In the genomic region with DNA sequence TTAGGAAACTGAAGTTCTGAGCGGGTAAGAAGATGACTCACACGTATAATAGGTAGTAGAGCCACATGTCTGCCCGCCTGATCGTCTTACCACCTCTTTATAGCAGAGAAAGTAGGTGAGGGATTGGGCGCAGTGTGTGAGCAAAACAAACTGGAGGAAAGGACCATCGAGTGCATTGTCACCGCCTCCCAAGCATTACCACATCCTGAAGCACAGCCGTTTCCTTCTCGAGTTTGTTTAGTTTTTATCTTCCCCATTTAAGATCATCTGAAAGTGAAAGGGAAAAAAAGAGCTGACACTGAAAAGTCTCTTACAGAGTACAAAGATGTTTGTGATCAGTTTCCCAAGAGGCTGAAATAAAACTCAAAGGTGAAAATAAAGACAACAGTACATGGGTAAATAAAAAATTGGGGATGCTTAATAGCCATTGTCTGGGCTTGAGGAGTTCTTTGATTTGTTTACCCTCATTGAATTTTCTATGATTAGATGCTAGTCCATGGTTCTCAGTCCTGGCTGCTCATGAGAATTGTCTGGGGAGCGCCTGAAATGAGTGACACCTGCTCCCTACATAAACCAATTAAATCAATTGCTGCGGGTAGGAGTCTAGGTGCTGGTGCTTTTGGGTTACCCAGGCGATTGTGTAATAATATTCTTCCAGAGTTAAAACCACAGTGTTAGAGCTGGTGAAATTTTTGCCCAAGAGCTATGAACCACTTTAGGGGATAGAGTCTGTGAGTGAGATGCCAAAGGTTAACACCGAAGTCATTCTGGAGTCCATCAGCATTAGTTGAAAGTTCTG, we compare ENCODE assay signal across 9 cellular contexts. TPM values are rescaled to one million over a fixed set of nuclear protein-coding genes. Genes with fewer than 3 reads are reported as not detected.
A peak's percentile ranks its signal among the peaks of the same experiment; 100 is the strongest.
DNase-seq lines count a peak whose midpoint lies in the region; ATAC-seq and TF ChIP-seq lines count a peak whose summit lies in the region.
"Had no signal": no experiment of that assay in that cellular context is flagged by ENCODE, and none has a peak within 500 bp of the region (broad histone marks: within the 10 kb centered on the region; RNA-seq: fewer than 3 reads in every experiment).

No MANE protein-coding gene starts in this region.

- no peaks in the 10 kb centered on the region for H3K36me3 ChIP-seq in BLaER1
- no peaks in the 10 kb centered on the region for H3K36me3 ChIP-seq in tibial nerve

- TF ChIP-seq EP300 in tibial nerve (IDR thresholded peaks at IDR 0.05) = no peak

- peak overlapping the region; percentile 45 for H3K4me3 ChIP-seq in BLaER1
- peak overlapping the region; percentile 32 for H3K4me3 ChIP-seq in mononuclear cell (ENCODE audit: low read length)
- no peak overlapping the region for H3K4me3 ChIP-seq in tibial nerve

- no peaks in the 10 kb centered on the region for H4K20me1 ChIP-seq in BLaER1

- H3K4me1 ChIP-seq in BLaER1 = peaks cover 27% of the 10 kb centered on the region
- H3K4me1 ChIP-seq in mononuclear cell (ENCODE audit: insufficient read depth, low read length) = peaks cover 60% of the 10 kb centered on the region
- peaks cover 0 to 11% (median 0%) of the 10 kb centered on the region in 4 donors for H3K4me1 ChIP-seq in tibial nerve

- 0 out of 2 replicates have a peak, but pooled peaks cover 4% of the 10 kb centered on the region for H3K9me3 ChIP-seq in BLaER1
- no peaks in the 10 kb centered on the region for H3K9me3 ChIP-seq in mononuclear cell (ENCODE audit: low read depth, low read length)
- no peaks in the 10 kb centered on the region for H3K9me3 ChIP-seq in tibial nerve

- WGBS in tibial nerve, 2 donors = 66 to 80% methylated on average over 13 of the region's 13 CpGs

- DNase-seq in OCI-M1 (lab: John Stamatoyannopoulos, UW) (peak; percentile 85), tibial nerve (ENCODE audit: low spot score in 2 of 2) (peak in 1 of 2 donors; percentile 5), cerebellar cortex (ENCODE audit: low spot score) (no peak)
- DNase-seq in activated T-helper 1 cell treated with anti-CD3 and anti-CD28 coated beads, Interleukin-2, amount 50 U/mL, for 16 hours (ENCODE audit: low read depth in 1 of 2, low spot score in 1 of 2) = peak; percentile 20 to 57

- H3K27me3 ChIP-seq in BLaER1 (no peaks in the 10 kb centered on the region), mononuclear cell (ENCODE audit: insufficient read depth, low read length) (no peaks in the 10 kb centered on the region), tibial nerve (no peaks in the 10 kb centered on the region)

- TF ChIP-seq CTCF in tibial nerve (IDR thresholded peaks at IDR 0.05) = no peak

- no peak for TF ChIP-seq POLR2A in tibial nerve (IDR thresholded peaks at IDR 0.05)

- peak overlapping the region; percentile 15; the same call in 1 of the 2 replicates for H3K9ac ChIP-seq in BLaER1

- H3K4me2 ChIP-seq in BLaER1 = peak overlapping the region; percentile 71

- H3K27ac ChIP-seq in BLaER1 (peak overlapping the region; percentile 50), tibial nerve (peak overlapping the region in 3 of 4 donors; percentile 46 to 80 (median 47))
- H3K27ac ChIP-seq: epithelial cell of prostate had no signal

- peak; percentile 84 for ATAC-seq in GM19328 (IDR thresholded peaks at IDR 0.05; ENCODE audit: unreplicated experiment)
- ATAC-seq in HG03439 (IDR thresholded peaks at IDR 0.05; ENCODE audit: unreplicated experiment) = peak; percentile 96

RNA-seq across cellular contexts. Expression of gene PDK3, which starts 15.0 kb away (rescaled TPM):
- total RNA-seq in mononuclear cell (21.0 TPM), tibial nerve (10 to 100 TPM; 18.3 to 39.8 (median 31.3) TPM)

Comparison
In these comparisons a context has a peak if more than half of its experiments do, and no peak if none do; other contexts are left out.
1. H3K4me3 ChIP-seq: peak in BLaER1 (single experiment) and mononuclear cell (single experiment); none in tibial nerve (0 of 4).